Comparison of ENCODE assay signal across 8 cellular contexts in genomic region chr16:30092373-30093010, GRCh38. TPM values are rescaled to one million over a fixed set of nuclear protein-coding genes. Genes with fewer than 3 reads are reported as not detected.
DNase-seq lines count a peak whose midpoint lies in the region; ATAC-seq and TF ChIP-seq lines count a peak whose summit lies in the region.

No MANE protein-coding gene starts in this region.

- H3K27ac ChIP-seq in mesenchymal stem cell (ENCODE audit: low read length, poor library complexity, severe bottlenecking), result no peak overlapping the region

- H3K27me3 ChIP-seq in mesenchymal stem cell (ENCODE audit: control insufficient read depth in 1 of 2, insufficient read depth in 1 of 2, low read length in 2 of 2), result no peaks in the 10 kb centered on the region

- peak overlapping the region; percentile 83 for H3K9ac ChIP-seq in mesenchymal stem cell (ENCODE audit: low read length)

- H3K9me3 Mint-ChIP-seq in effector memory CD8-positive, alpha-beta T cell, result peaks cover 0 to under 1% of the 10 kb centered on the region in 2 donors

- no peak overlapping the region for H3K23ac ChIP-seq in mesenchymal stem cell (ENCODE audit: low read length in 2 of 2)

- ATAC-seq in GM18861 (IDR thresholded peaks at IDR 0.05; ENCODE audit: unreplicated experiment) (peak; percentile 28), HG03108 (IDR thresholded peaks at IDR 0.05; ENCODE audit: unreplicated experiment) (peak; percentile 43)
- peak; percentile 44 for ATAC-seq in effector memory CD8-positive, alpha-beta T cell (replicated peaks)

- H3K79me1 ChIP-seq in mesenchymal stem cell (replicated peaks; ENCODE audit: low read length, poor library complexity, severe bottlenecking), result peaks cover 12% of the 10 kb centered on the region

- peaks cover 19 to 21% of the 10 kb centered on the region in 2 experiments for H3K36me3 ChIP-seq in mesenchymal stem cell (ENCODE audit: control insufficient read depth in 1 of 2, insufficient read depth in 2 of 2, low read depth in 1 of 2, low read length in 2 of 2)

- 11% methylated on average over 21 of the region's 22 CpGs for WGBS in mesenchymal stem cell

- peaks cover 36% of the 10 kb centered on the region for H3K4me1 ChIP-seq in mesenchymal stem cell (ENCODE audit: control insufficient read depth, insufficient read depth, low read depth, low read length)

- peak overlapping the region; percentile 99 for H3K4me2 ChIP-seq in mesenchymal stem cell (ENCODE audit: low read length, poor library complexity, severe bottlenecking)

- peak overlapping the region; percentile 53 to 77 for H3K4me3 ChIP-seq in mesenchymal stem cell (ENCODE audit: insufficient read depth in 1 of 2, low read depth in 1 of 2, low read length in 2 of 2)

- H3K9me3 ChIP-seq in mesenchymal stem cell (ENCODE audit: control insufficient read depth, low read length), result peaks cover 8% of the 10 kb centered on the region

- no peak overlapping the region for H2BK12ac ChIP-seq in mesenchymal stem cell (ENCODE audit: low read length in 2 of 2)

- H3K4me1 Mint-ChIP-seq in effector memory CD8-positive, alpha-beta T cell (ENCODE audit: low read depth in 2 of 2), result peaks cover 27 to 34% of the 10 kb centered on the region in 2 donors

- H2BK15ac ChIP-seq in mesenchymal stem cell (ENCODE audit: low read depth, poor library complexity, severe bottlenecking), result no peak overlapping the region

- H2BK5ac ChIP-seq in mesenchymal stem cell (ENCODE audit: low read depth, low read length, poor library complexity, severe bottlenecking), result no peak overlapping the region

- no peak overlapping the region for H2BK120ac ChIP-seq in mesenchymal stem cell (ENCODE audit: low read depth, low read length)

- H2AFZ ChIP-seq in mesenchymal stem cell (ENCODE audit: low read depth, low read length), result peak overlapping the region; percentile 68

- peak; percentile 63 for TF ChIP-seq CTCF in AG09319 (IDR thresholded peaks at IDR 0.05; ENCODE audit: low read depth, low read length)

- peak overlapping the region; percentile 77 for H3K18ac ChIP-seq in mesenchymal stem cell (ENCODE audit: low read depth in 1 of 2, low read length in 2 of 2)

- peak overlapping the region; percentile 85 for H4K91ac ChIP-seq in mesenchymal stem cell (ENCODE audit: low read length)

- no peak overlapping the region for H2AK5ac ChIP-seq in mesenchymal stem cell (ENCODE audit: low read length, severe bottlenecking)

- peak overlapping the region in 1 of 2 experiments; percentile 19 for H3K14ac ChIP-seq in mesenchymal stem cell (ENCODE audit: low read length in 2 of 2)

- DNase-seq in AG09319 (ENCODE audit: extremely low read depth, low read depth) (no peak), NCI-H524 (lab: John Stamatoyannopoulos, UW) (peak; percentile 61 to 84), mesenchymal stem cell (peak; percentile 88)
- DNase-seq in activated CD4-positive, alpha-beta T cell treated with anti-CD3 and anti-CD28 coated beads, Interleukin-2, amount 50 U/mL, for 48 hours, result peak; percentile 82 to 84
- peak; percentile 53 to 59 (median 58) for DNase-seq in effector memory CD8-positive, alpha-beta T cell
- DNase-seq in stimulated activated CD8-positive, alpha-beta memory T cell treated with anti-CD3 and anti-CD28 coated beads, Interleukin-2, amount 100 ng/mL, for 48 hours (ENCODE audit: low read depth in 2 of 2), result peak; percentile 71 to 75

- H3K4ac ChIP-seq in mesenchymal stem cell (ENCODE audit: low read depth in 1 of 2, low read length in 2 of 2), result peak overlapping the region in 1 of 2 experiments; percentile 52

- peaks cover 48% of the 10 kb centered on the region for H3K36me3 Mint-ChIP-seq in effector memory CD8-positive, alpha-beta T cell (ENCODE audit: insufficient read depth)

- H3K27ac Mint-ChIP-seq in effector memory CD8-positive, alpha-beta T cell, result peak overlapping the region; percentile 91 to 92

- H3K27me3 Mint-ChIP-seq in effector memory CD8-positive, alpha-beta T cell, result no peaks in the 10 kb centered on the region

- H4K8ac ChIP-seq in mesenchymal stem cell (ENCODE audit: low read length), result peak overlapping the region; percentile 95

- peak overlapping the region; percentile 80 to 89 for H3K4me3 Mint-ChIP-seq in effector memory CD8-positive, alpha-beta T cell

RNA-seq across cellular contexts. Expression of gene TBX6, which starts 0.8 kb away (rescaled TPM):
- polyA plus RNA-seq in mesenchymal stem cell (2013, experiment 1 of 2), result 0.28 TPM
- polyA plus RNA-seq in mesenchymal stem cell (2013, experiment 2 of 2), result 0.29 TPM

RNA-seq across cellular contexts. Expression of gene YPEL3, which starts 3.5 kb away (rescaled TPM):
- 36.0 TPM for polyA plus RNA-seq in mesenchymal stem cell (2013, experiment 1 of 2)
- polyA plus RNA-seq in mesenchymal stem cell (2013, experiment 2 of 2), result 34.5 TPM

RNA-seq across cellular contexts. Expression of gene PPP4C, which starts 16.7 kb away (rescaled TPM):
- polyA plus RNA-seq in mesenchymal stem cell (2013, experiment 1 of 2), result 94.1 TPM
- polyA plus RNA-seq in mesenchymal stem cell (2013, experiment 2 of 2), result 95.2 TPM

RNA-seq across cellular contexts. Expression of gene GDPD3, which starts 20.8 kb away (rescaled TPM):
- polyA plus RNA-seq in mesenchymal stem cell (2013, experiment 1 of 2), result 2.2 TPM
- polyA plus RNA-seq in mesenchymal stem cell (2013, experiment 2 of 2), result 3.1 TPM

RNA-seq across cellular contexts. Expression of gene ALDOA, which starts 26.9 kb away (rescaled TPM):
- polyA plus RNA-seq in mesenchymal stem cell (2013, experiment 1 of 2), result 915 TPM
- 888 TPM for polyA plus RNA-seq in mesenchymal stem cell (2013, experiment 2 of 2)
